In genomic region chr18:61290616-61291015, GRCh38 we compare ENCODE assay signal across 1 cellular context.
TF ChIP-seq lines count a peak whose summit lies in the region.

No MANE protein-coding gene starts in this region.

TF ChIP-seq in WTC11, 78 proteins besides CTCF, POLR2A, EP300 and RAD21 (continued from another document):
- no peak for TF ChIP-seq HMGXB4 (CRISPR knock-in tag; IDR thresholded peaks at IDR 0.05)
- TF ChIP-seq ERG (CRISPR knock-in tag; IDR thresholded peaks at IDR 0.05), result no peak
- no peak for TF ChIP-seq CREM (CRISPR knock-in tag; IDR thresholded peaks at IDR 0.05)
- no peak for TF ChIP-seq ZNF317 (CRISPR knock-in tag; IDR thresholded peaks at IDR 0.05; ENCODE audit: borderline replicate concordance, low read depth)
- no peak for TF ChIP-seq SMAD4 (CRISPR knock-in tag; IDR thresholded peaks at IDR 0.05)
- TF ChIP-seq ATF1 (CRISPR knock-in tag; IDR thresholded peaks at IDR 0.05), result no peak
- TF ChIP-seq ZNF263 (CRISPR knock-in tag; IDR thresholded peaks at IDR 0.05; ENCODE audit: low read depth), result no peak
- no peak for TF ChIP-seq E2F4 (CRISPR knock-in tag; IDR thresholded peaks at IDR 0.05; ENCODE audit: borderline replicate concordance, low read depth)
- no peak for TF ChIP-seq FOXJ3 (CRISPR knock-in tag; IDR thresholded peaks at IDR 0.05; ENCODE audit: borderline replicate concordance)
